ENCODE assay signal across 14 cellular contexts in genomic region chr17:49003557-49004511, GRCh38. TPM values are rescaled to one million over a fixed set of nuclear protein-coding genes. Genes with fewer than 3 reads are reported as not detected.
DNase-seq lines count a peak whose midpoint lies in the region; FAIRE-seq and TF ChIP-seq lines count a peak whose summit lies in the region.
"Had no signal": no experiment of that assay in that cellular context is flagged by ENCODE, and none has a peak within 500 bp of the region (broad histone marks: within the 10 kb centered on the region; RNA-seq: fewer than 3 reads in every experiment).

No MANE protein-coding gene starts in this region.

- H3K27me3 ChIP-seq in cardiac muscle cell (no peaks in the 10 kb centered on the region), transverse colon (peaks cover 99% of the 10 kb centered on the region), testis (no peaks in the 10 kb centered on the region)

- intact Hi-C loops in cardiac septum (cut with DNase I) (no loop called here), transverse colon (cut with DNase I; ENCODE audit: low total_unique reads) (loop anchor here (10.0 kb wide), 1 partner anchor 279 kb away; the partner anchor contains the start of genes HOXB13, PRAC1 and PRAC2), testis (cut with DNase I; ENCODE audit: low total_unique reads) (no loop called here)

- DNase-seq in cardiac muscle cell (ENCODE audit: low read depth in 1 of 2, low spot score in 1 of 2): peak in 1 of 2 donors; percentile 76
- DNase-seq in cardiac septum (ENCODE audit: low spot score): no peak
- DNase-seq in activated naive CD8-positive, alpha-beta T cell treated with anti-CD3 and anti-CD28 coated beads for 36 hours: peak; percentile 25
- peak; percentile 65 for DNase-seq in urothelium cell line (ENCODE audit: low spot score)
- no peak for DNase-seq in NCI-H2196 treated with DMSO at 0.1 percent for 48 hours (lab: John Stamatoyannopoulos, UW; ENCODE audit: unreplicated experiment)
- no peak for DNase-seq in transverse colon
- DNase-seq in testis: no peak
- DNase-seq: activated T-cell treated with anti-CD3 and anti-CD28 coated beads, Interleukin-2, amount 50 U/mL, for 24 hours; HCEC 1CT; left ventricle myocardium superior had no signal

- FAIRE-seq in urothelium cell line (lab: Jason Lieb, UNC): peak; percentile 52

- H3K36me3 ChIP-seq in cardiac muscle cell (no peaks in the 10 kb centered on the region), transverse colon (no peaks in the 10 kb centered on the region), testis (ENCODE audit: low read depth, missing control alignments) (no peaks in the 10 kb centered on the region)
- H3K36me3 ChIP-seq: BLaER1 had no signal

- peaks cover 3% of the 10 kb centered on the region for H3K9me3 Mint-ChIP-seq in activated naive CD8-positive, alpha-beta T cell treated with anti-CD3 and anti-CD28 coated beads for 36 hours
- H3K9me3 Mint-ChIP-seq: activated T-cell treated with anti-CD3 and anti-CD28 coated beads, Interleukin-2, amount 50 U/mL, for 24 hours; dendritic cell treated with granulocyte-macrophage colony-stimulating factor and Interleukin-4, amounts not matched to agents 40 ng/mL and 50 ng/mL, for 4 days had no signal

- H3K36me3 Mint-ChIP-seq in activated naive CD8-positive, alpha-beta T cell treated with anti-CD3 and anti-CD28 coated beads for 36 hours: no peaks in the 10 kb centered on the region

- in situ Hi-C loops in transverse colon (cut with MboI; ENCODE audit: low pct_ligation_motif_present in 1 of 4, low pct_unique_long_range_greater_than_20kb in 1 of 4, low sequenced_read_pairs in 3 of 4): no loop called here

- peak overlapping the region; percentile 96 for H3K27ac ChIP-seq in cardiac muscle cell
- H3K27ac ChIP-seq in transverse colon: no peak overlapping the region
- no peak overlapping the region for H3K27ac ChIP-seq in testis
- H3K27ac ChIP-seq: BLaER1, skin epidermis had no signal

- peaks cover 4% of the 10 kb centered on the region for H3K4me1 Mint-ChIP-seq in activated naive CD8-positive, alpha-beta T cell treated with anti-CD3 and anti-CD28 coated beads for 36 hours

- H3K4me3 ChIP-seq in cardiac muscle cell: peak overlapping the region; percentile 96
- peak overlapping the region; percentile 55; the same call in 1 of the 2 replicates for H3K4me3 ChIP-seq in iPS-18c (ENCODE audit: insufficient read depth, low read depth, low read length)
- no peak overlapping the region for H3K4me3 ChIP-seq in transverse colon
- peak overlapping the region in 1 of 2 donors; percentile 21 for H3K4me3 ChIP-seq in testis
- H3K4me3 ChIP-seq: BLaER1, skin epidermis had no signal

- WGBS in transverse colon (ENCODE audit: low coverage in 1 of 2), 2 donors: 0 to 14% methylated on average over 3 to 23 of the region's 39 CpGs
- WGBS in testis, 2 donors: 8 to 9% methylated on average over 34 to 39 of the region's 39 CpGs

- no peak overlapping the region for H3K27ac Mint-ChIP-seq in activated naive CD8-positive, alpha-beta T cell treated with anti-CD3 and anti-CD28 coated beads for 36 hours
- H3K27ac Mint-ChIP-seq: activated T-cell treated with anti-CD3 and anti-CD28 coated beads, Interleukin-2, amount 50 U/mL, for 24 hours; dendritic cell treated with granulocyte-macrophage colony-stimulating factor and Interleukin-4, amounts not matched to agents 40 ng/mL and 50 ng/mL, for 4 days had no signal

- peaks cover 48% of the 10 kb centered on the region for H3K4me1 ChIP-seq in cardiac muscle cell (ENCODE audit: low read depth)
- peaks cover 0 to 5% (median 0%) of the 10 kb centered on the region in 4 donors for H3K4me1 ChIP-seq in transverse colon
- no peaks in the 10 kb centered on the region for H3K4me1 ChIP-seq in testis
- H3K4me1 ChIP-seq: BLaER1 had no signal

- H3K4me3 Mint-ChIP-seq in activated naive CD8-positive, alpha-beta T cell treated with anti-CD3 and anti-CD28 coated beads for 36 hours: no peak overlapping the region
- H3K4me3 Mint-ChIP-seq: activated T-cell treated with anti-CD3 and anti-CD28 coated beads, Interleukin-2, amount 50 U/mL, for 24 hours; dendritic cell treated with granulocyte-macrophage colony-stimulating factor and Interleukin-4, amounts not matched to agents 40 ng/mL and 50 ng/mL, for 4 days had no signal

- peaks cover 100% of the 10 kb centered on the region for H3K27me3 Mint-ChIP-seq in activated naive CD8-positive, alpha-beta T cell treated with anti-CD3 and anti-CD28 coated beads for 36 hours

- no peak for TF ChIP-seq EP300 in transverse colon (IDR thresholded peaks at IDR 0.05; ENCODE audit: low read depth)

- TF ChIP-seq POLR2A in transverse colon (IDR thresholded peaks at IDR 0.05) (no peak), testis (IDR thresholded peaks at IDR 0.05) (no peak)

- TF ChIP-seq CTCF in cardiac muscle cell (IDR thresholded peaks at IDR 0.05; ENCODE audit: low read depth, low read length) (no peak), transverse colon (IDR thresholded peaks at IDR 0.05) (no peak), testis (IDR thresholded peaks at IDR 0.05) (no peak)

- no peaks in the 10 kb centered on the region for H3K9me3 ChIP-seq in cardiac muscle cell (ENCODE audit: low read depth)
- no peaks in the 10 kb centered on the region for H3K9me3 ChIP-seq in iPS-18c (ENCODE audit: control insufficient read depth, insufficient read depth, low read length)
- no peaks in the 10 kb centered on the region for H3K9me3 ChIP-seq in transverse colon
- no peaks in the 10 kb centered on the region for H3K9me3 ChIP-seq in testis
- H3K9me3 ChIP-seq: BLaER1 had no signal

RNA-seq across cellular contexts. Expression of gene IGF2BP1, which starts 6.6 kb away (rescaled TPM):
- 55.1 and 74.0 TPM in 2 replicates for total RNA-seq in cardiac muscle cell
- 18.7 and 41.7 TPM in 2 replicates for polyA plus RNA-seq in cardiac muscle cell
- total RNA-seq in cardiac septum: not detected
- total RNA-seq in activated naive CD8-positive, alpha-beta T cell treated with anti-CD3 and anti-CD28 coated beads for 36 hours: 1 to 10 TPM; 1.1 to 1.3 TPM
- under 1 TPM in 1 of 4 donors, not detected in 3; under 0.01 TPM for total RNA-seq in transverse colon
- 10 to 100 TPM; 19.3 to 19.9 TPM for total RNA-seq in testis
- 10.4 TPM for polyA plus RNA-seq in testis (ENCODE audit: insufficient read depth, low read depth, low replicate concordance)
- total RNA-seq: left ventricle myocardium superior had no signal

RNA-seq across cellular contexts. Expression of gene GIP, which starts 35.4 kb away (rescaled TPM):
- total RNA-seq in cardiac muscle cell (not detected in 2 replicates), cardiac septum (not detected), transverse colon (not detected), testis (1 to 10 TPM in 1 of 2 donors, not detected in 1; 1.3 TPM)
- polyA plus RNA-seq in cardiac muscle cell (0.66 TPM in 1 of 2 replicates, not detected in the other), testis (ENCODE audit: insufficient read depth, low read depth, low replicate concordance) (not detected)
- total RNA-seq in activated naive CD8-positive, alpha-beta T cell treated with anti-CD3 and anti-CD28 coated beads for 36 hours: not detected
- total RNA-seq: left ventricle myocardium superior had no signal

RNA-seq across cellular contexts. Expression of gene SNF8, which starts 59.2 kb away (rescaled TPM):
- total RNA-seq in cardiac muscle cell: 114 and 187 TPM in 2 replicates
- polyA plus RNA-seq in cardiac muscle cell: 132 and 315 TPM in 2 replicates
- total RNA-seq in cardiac septum: 76.1 TPM
- total RNA-seq in activated naive CD8-positive, alpha-beta T cell treated with anti-CD3 and anti-CD28 coated beads for 36 hours: 100 to 1,000 TPM; 127 to 134 TPM
- 10 to 100 TPM; 44.1 to 67.7 (median 62.0) TPM for total RNA-seq in transverse colon
- 100 to 1,000 TPM in 1 of 2 donors, 10 to 100 TPM in 1; 71.9 to 100 TPM for total RNA-seq in testis
- polyA plus RNA-seq in testis (ENCODE audit: insufficient read depth, low read depth, low replicate concordance): 123 TPM

Comparison
In these comparisons a context has a peak if more than half of its experiments do, and no peak if none do; other contexts are left out.
1. RNA of gene IGF2BP1, which starts 6.6 kb away (total RNA-seq): 55.1 to 74.0 TPM in cardiac muscle cell and 19.3 to 19.9 TPM in testis; 1.1 to 1.3 TPM in activated naive CD8-positive, alpha-beta T cell treated with anti-CD3 and anti-CD28 coated beads for 36 hours, not detected in cardiac septum (single experiment) and under 0.01 TPM in transverse colon; every median in the first group is over 4 times any median in the second.
2. DNase-seq: peak in activated naive CD8-positive, alpha-beta T cell treated with anti-CD3 and anti-CD28 coated beads for 36 hours (single experiment) and urothelium cell line (single experiment); none in cardiac septum (single experiment), NCI-H2196 treated with DMSO at 0.1 percent for 48 hours (single experiment), transverse colon (single experiment) and testis (single experiment).
3. H3K4me3 ChIP-seq: peak in cardiac muscle cell (single experiment) and iPS-18c (single experiment); none in transverse colon (0 of 4).